In the genomic region with DNA sequence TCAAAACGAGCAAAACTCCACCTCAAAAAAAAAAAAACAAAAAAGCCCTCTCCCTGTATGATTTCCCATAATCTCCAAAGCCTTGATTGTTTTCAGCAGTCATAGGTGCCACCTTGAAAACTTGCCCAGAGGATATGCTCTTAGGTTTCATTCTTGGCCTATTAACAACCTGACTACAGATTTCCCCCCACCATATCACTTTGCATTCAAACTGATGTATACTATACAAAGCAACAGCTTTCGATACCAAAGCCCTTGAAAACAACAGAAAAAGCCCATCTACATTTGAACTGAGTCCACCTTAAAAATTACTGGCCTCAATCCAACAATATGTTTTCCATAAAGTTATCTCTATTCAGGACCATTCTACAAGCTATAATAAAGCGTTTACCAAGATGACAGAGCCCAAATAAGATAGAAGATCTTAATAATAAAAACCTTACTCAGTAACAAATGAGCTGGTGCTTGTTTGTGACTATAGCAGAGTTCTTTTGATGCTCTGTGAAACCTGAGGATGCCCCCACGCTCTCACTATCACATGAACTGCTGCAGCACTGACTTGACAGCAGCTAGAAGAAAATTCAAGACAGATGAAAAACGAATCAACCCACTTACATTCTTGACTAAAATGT, we compare ENCODE assay signal across 11 cellular contexts. TPM values are rescaled to one million over a fixed set of nuclear protein-coding genes. Genes with fewer than 3 reads are reported as not detected.
DNase-seq lines count a peak whose midpoint lies in the region; ATAC-seq and TF ChIP-seq lines count a peak whose summit lies in the region.
"Had no signal": no experiment of that assay in that cellular context is flagged by ENCODE, and none has a peak within 500 bp of the region (broad histone marks: within the 10 kb centered on the region; RNA-seq: fewer than 3 reads in every experiment).

No MANE protein-coding gene starts in this region.

- DNase-seq in CD14-positive monocyte (ENCODE audit: low spot score), result no peak
- peak; percentile 45 to 85 for DNase-seq in HAP-1 (ENCODE audit: low spot score in 2 of 2)
- no peak for DNase-seq in SW 1271 (lab: John Stamatoyannopoulos, UW)
- no peak for DNase-seq in GM10266 (ENCODE audit: extremely low spot score)
- DNase-seq: NCI-H510A, SHP77 had no signal

- no peak for ATAC-seq in GM18907 (IDR thresholded peaks at IDR 0.05; ENCODE audit: unreplicated experiment)
- no peak for ATAC-seq in HG03521 (IDR thresholded peaks at IDR 0.05; ENCODE audit: unreplicated experiment)

- H3K27ac Mint-ChIP-seq in CD14-positive monocyte, result peak overlapping the region in 5 of 7 donors; percentile 2 to 100 (median 43)
- H3K27ac Mint-ChIP-seq in activated naive CD4-positive, alpha-beta T cell treated with anti-CD3 and anti-CD28 coated beads, Interleukin-2, amount 50 U/mL, for 24 hours, result peak overlapping the region; percentile 99

- intact Hi-C loops in CD14-positive monocyte (cut with micrococcal nuclease), result loop anchor here (5.0 to 10.0 kb wide), 4 partner anchors 34 to 111 kb away; no protein-coding TSS in a partner anchor

- H3K36me3 ChIP-seq in HAP-1 (replicated peaks), result no peaks in the 10 kb centered on the region
- no peaks in the 10 kb centered on the region for H3K36me3 ChIP-seq in muscle layer of duodenum (ENCODE audit: control insufficient read depth in 1 of 2, insufficient read depth in 2 of 2, low read length in 2 of 2)

- H3K4me3 Mint-ChIP-seq in CD14-positive monocyte, result no peak overlapping the region
- peak overlapping the region; percentile 82 for H3K4me3 Mint-ChIP-seq in activated naive CD4-positive, alpha-beta T cell treated with anti-CD3 and anti-CD28 coated beads, Interleukin-2, amount 50 U/mL, for 24 hours

- no peaks in the 10 kb centered on the region for H3K4me1 ChIP-seq in HAP-1
- H3K4me1 ChIP-seq in muscle layer of duodenum (ENCODE audit: control insufficient read depth in 1 of 2, insufficient read depth in 2 of 2, low read length in 2 of 2), result peaks cover 11 to 38% of the 10 kb centered on the region in 2 donors

- H3K27ac ChIP-seq in muscle layer of duodenum (ENCODE audit: low read length), result peak overlapping the region; percentile 54
- H3K27ac ChIP-seq: C4-2B had no signal

- peaks cover 25 to 34% of the 10 kb centered on the region in 2 donors for H3K36me3 Mint-ChIP-seq in CD14-positive monocyte
- H3K36me3 Mint-ChIP-seq in activated naive CD4-positive, alpha-beta T cell treated with anti-CD3 and anti-CD28 coated beads, Interleukin-2, amount 50 U/mL, for 24 hours, result peaks cover 22% of the 10 kb centered on the region

- in situ Hi-C loops in HAP-1 (cut with MboI; ENCODE audit: low sequenced_read_pairs), result no loop called here

- H3K27me3 ChIP-seq in HAP-1 (ENCODE audit: low read depth) (no peaks in the 10 kb centered on the region), muscle layer of duodenum (ENCODE audit: low read depth, low read length) (no peaks in the 10 kb centered on the region)

- TF ChIP-seq CTCF in CD14-positive monocyte (IDR thresholded peaks at IDR 0.05) (no peak), GM10266 (IDR thresholded peaks at IDR 0.05; ENCODE audit: control insufficient read depth, insufficient read depth, low read depth, missing control alignments) (no peak)

- H3K4me3 ChIP-seq in HAP-1, result no peak overlapping the region
- no peak overlapping the region for H3K4me3 ChIP-seq in muscle layer of duodenum (ENCODE audit: low read depth in 1 of 2, low read length in 2 of 2)

- peaks cover 36% of the 10 kb centered on the region for H3K4me1 Mint-ChIP-seq in CD14-positive monocyte
- H3K4me1 Mint-ChIP-seq in activated naive CD4-positive, alpha-beta T cell treated with anti-CD3 and anti-CD28 coated beads, Interleukin-2, amount 50 U/mL, for 24 hours, result peaks cover 81% of the 10 kb centered on the region

- no peaks in the 10 kb centered on the region for H3K9me3 Mint-ChIP-seq in CD14-positive monocyte
- no peaks in the 10 kb centered on the region for H3K9me3 Mint-ChIP-seq in activated naive CD4-positive, alpha-beta T cell treated with anti-CD3 and anti-CD28 coated beads, Interleukin-2, amount 50 U/mL, for 24 hours

- no peaks in the 10 kb centered on the region for H3K27me3 Mint-ChIP-seq in CD14-positive monocyte (ENCODE audit: low read depth in 3 of 3)
- no peaks in the 10 kb centered on the region for H3K27me3 Mint-ChIP-seq in activated naive CD4-positive, alpha-beta T cell treated with anti-CD3 and anti-CD28 coated beads, Interleukin-2, amount 50 U/mL, for 24 hours

- no peaks in the 10 kb centered on the region for H3K9me3 ChIP-seq in HAP-1
- no peaks in the 10 kb centered on the region for H3K9me3 ChIP-seq in muscle layer of duodenum (ENCODE audit: control insufficient read depth in 1 of 2, low read length in 2 of 2)

RNA-seq across cellular contexts. Expression of a gene that starts 44.4 kb away (rescaled TPM):
- 10 to 100 TPM; 51.4 to 60.7 TPM for polyA plus RNA-seq in CD14-positive monocyte

RNA-seq across cellular contexts. Expression of a gene that starts 55.1 kb away (rescaled TPM):
- 1 to 10 TPM; 6.0 TPM for polyA plus RNA-seq in CD14-positive monocyte

Comparison
In these comparisons a context has a peak if more than half of its experiments do, and no peak if none do; other contexts are left out.
1. DNase-seq: peak in HAP-1 (2 of 2); none in CD14-positive monocyte (single experiment), SW 1271 (0 of 2) and GM10266 (single experiment).